In the genomic region with DNA sequence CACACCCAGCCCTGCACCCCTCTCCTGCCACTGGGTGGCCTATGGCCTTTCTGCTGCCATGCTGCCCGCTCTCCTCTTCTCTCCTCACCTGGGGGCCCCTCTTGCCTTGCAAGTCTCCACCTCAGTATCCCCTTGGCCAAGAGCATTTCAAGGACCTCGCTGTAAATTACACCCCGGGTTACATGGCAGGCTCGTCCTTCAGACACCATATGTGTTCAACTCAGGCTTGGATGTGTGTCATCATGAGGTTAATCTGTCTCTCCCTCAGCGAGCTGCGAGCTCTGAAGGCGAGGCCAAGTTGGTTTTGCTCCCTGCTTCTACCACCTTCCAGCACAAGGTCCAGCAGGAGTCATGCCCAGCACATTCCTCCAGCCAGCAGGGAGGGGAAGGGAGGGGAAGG, we compare ENCODE assay signal across 13 cellular contexts.
DNase-seq lines count a peak whose midpoint lies in the region; ATAC-seq, FAIRE-seq and TF ChIP-seq lines count a peak whose summit lies in the region.
"Had no signal": no experiment of that assay in that cellular context is flagged by ENCODE, and none has a peak within 500 bp of the region (broad histone marks: within the 10 kb centered on the region; RNA-seq: fewer than 3 reads in every experiment).

No MANE protein-coding gene starts in this region.

- ATAC-seq in GM12878: peak; percentile 13
- ATAC-seq in stimulated activated memory B cell treated with anti-CD40 and anti-IgM and Interleukin-4, amounts not matched to agents 10 μg/mL and 1 μg/mL and 100 μg/mL, for 72 hours: no peak
- ATAC-seq in GM19324 (IDR thresholded peaks at IDR 0.05; ENCODE audit: low FRiP score, unreplicated experiment): no peak
- ATAC-seq: PC-3 had no signal

- RAD21 ChIA-PET in GM12878 (lab: Charles Lee; ENCODE audit: unreplicated experiment): interaction anchor here (1.4 to 3.4 kb wide), 8 partner anchors 10 to 156 kb away, joined by 6 to 38 read pairs (median 14); no protein-coding TSS in a partner anchor

- peaks cover 14% of the 10 kb centered on the region; the same call in 2 of the 3 replicates for H3K9me3 ChIP-seq in GM12878 (replicated peaks; ENCODE audit: control insufficient read depth, insufficient read depth, low read length)

- H3K27ac Mint-ChIP-seq in activated T-cell treated with anti-CD3 and anti-CD28 coated beads, Interleukin-2, amount 50 U/mL, for 24 hours: peak overlapping the region; percentile 89
- peak overlapping the region in 2 of 3 donors; percentile 94 to 95 for H3K27ac Mint-ChIP-seq in IgD-negative memory B cell
- peak overlapping the region; percentile 86 for H3K27ac Mint-ChIP-seq in stimulated activated memory B cell treated with anti-CD40 and anti-IgM and Interleukin-4, amounts not matched to agents 10 μg/mL and 1 μg/mL and 100 μg/mL, for 72 hours

- H3K9me3 Mint-ChIP-seq in activated T-cell treated with anti-CD3 and anti-CD28 coated beads, Interleukin-2, amount 50 U/mL, for 24 hours: no peaks in the 10 kb centered on the region
- peaks cover 0 to 8% (median 2%) of the 10 kb centered on the region in 3 donors for H3K9me3 Mint-ChIP-seq in IgD-negative memory B cell
- peaks cover 3% of the 10 kb centered on the region for H3K9me3 Mint-ChIP-seq in stimulated activated memory B cell treated with anti-CD40 and anti-IgM and Interleukin-4, amounts not matched to agents 10 μg/mL and 1 μg/mL and 100 μg/mL, for 72 hours

- peaks cover 77% of the 10 kb centered on the region for H3K4me1 Mint-ChIP-seq in activated T-cell treated with anti-CD3 and anti-CD28 coated beads, Interleukin-2, amount 50 U/mL, for 24 hours (ENCODE audit: low read depth)
- H3K4me1 Mint-ChIP-seq in IgD-negative memory B cell: peaks cover 49 to 62% (median 59%) of the 10 kb centered on the region in 3 donors
- H3K4me1 Mint-ChIP-seq in stimulated activated memory B cell treated with anti-CD40 and anti-IgM and Interleukin-4, amounts not matched to agents 10 μg/mL and 1 μg/mL and 100 μg/mL, for 72 hours: peaks cover 72% of the 10 kb centered on the region

- no peaks in the 10 kb centered on the region for H4K20me1 ChIP-seq in GM12878 (ENCODE audit: control insufficient read depth, insufficient read depth)

- in situ Hi-C loops in GM12878 (cut with MboI): no loop called here

- H3K79me2 ChIP-seq in GM12878 (ENCODE audit: control insufficient read depth, insufficient read depth, low read length): peaks cover 4% of the 10 kb centered on the region

- H3K9ac ChIP-seq in GM12878 (ENCODE audit: control insufficient read depth, insufficient read depth, low read length): peak overlapping the region; percentile 72

- no peaks in the 10 kb centered on the region for H3K27me3 ChIP-seq in GM12878 (replicated peaks in 1 of 2; ENCODE audit: control insufficient read depth in 2 of 2, insufficient read depth in 2 of 2, low read length in 1 of 2)

- H2AFZ ChIP-seq in GM12878 (ENCODE audit: control insufficient read depth, low read depth, low read length): no peak overlapping the region

- no TSS peak for BruUV-seq in GM12878 (replicated peaks; lab: Mats Ljungman, UMichigan)

- H3K36me3 ChIP-seq in GM12878 (ENCODE audit: control insufficient read depth in 2 of 2, insufficient read depth in 2 of 2, low read length in 1 of 2): no peaks in the 10 kb centered on the region

- no peak for FAIRE-seq in GM12878 (lab: Jason Lieb, UNC)

- no peak for TF ChIP-seq CTCF in GM12878 (IDR thresholded peaks at IDR 0.05 in 2 of 3, conservative IDR thresholded peaks at IDR 0.05 in 1 of 3; ENCODE audit: control insufficient read depth in 2 of 3, extremely low read depth in 1 of 3, insufficient read depth in 1 of 3, low read depth in 3 of 3, low read length in 3 of 3)

- TF ChIP-seq EP300 in GM12878 (IDR thresholded peaks at IDR 0.05; ENCODE audit: borderline replicate concordance in 1 of 2, control insufficient read depth in 1 of 2, low read depth in 2 of 2, low read length in 2 of 2): no peak

- SMC1A ChIA-PET in GM12878 (lab: Charles Lee; ENCODE audit: uncharacterized antibody, unreplicated experiment): interaction anchor here (1.2 to 9.9 kb wide), 7 partner anchors 9 to 156 kb away, joined by 3 to 111 read pairs (median 11); no protein-coding TSS in a partner anchor

- H3K27ac ChIP-seq in GM12878 (ENCODE audit: control insufficient read depth, insufficient read depth): peak overlapping the region; percentile 100
- H3K27ac ChIP-seq: HL-60 had no signal

- WGBS in GM12878 (ENCODE audit: insufficient coverage, insufficient replicate concordance, low lambda C conversion rate, missing lambda C conversion rate): 89% methylated on average over 7 of the region's 7 CpGs

- peak; percentile 42 for DNase-seq in activated T-cell treated with anti-CD3 and anti-CD28 coated beads, Interleukin-2, amount 50 U/mL, for 24 hours
- DNase-seq in activated T-cell treated with anti-CD3 and anti-CD28 coated beads, Interleukin-2, amount 50 U/mL, for 48 hours: no peak
- no peak for DNase-seq in GM12878 (ENCODE audit: low read depth, low spot score)
- no peak for DNase-seq in effector CD4-positive, alpha-beta T cell
- DNase-seq in SIG-M5 treated with dmso at 0.1 percent for 504 hours (lab: John Stamatoyannopoulos, UW; ENCODE audit: unreplicated experiment): no peak
- DNase-seq: foreskin fibroblast, NCI-H1417 treated with DMSO at 0.1 percent for 48 hours, NCI-H446 treated with DMSO at 0.1 percent for 48 hours, PC-3 had no signal

- H3K27me3 Mint-ChIP-seq in activated T-cell treated with anti-CD3 and anti-CD28 coated beads, Interleukin-2, amount 50 U/mL, for 24 hours: no peaks in the 10 kb centered on the region
- H3K27me3 Mint-ChIP-seq in IgD-negative memory B cell: no peaks in the 10 kb centered on the region
- H3K27me3 Mint-ChIP-seq in stimulated activated memory B cell treated with anti-CD40 and anti-IgM and Interleukin-4, amounts not matched to agents 10 μg/mL and 1 μg/mL and 100 μg/mL, for 72 hours: no peaks in the 10 kb centered on the region

- H3K4me3 ChIP-seq in GM12878: no peak overlapping the region

- POLR2A ChIA-PET in GM12878 (lab: Charles Lee): interaction anchor here (1.2 to 2.1 kb wide), 4 partner anchors 9 to 70 kb away, joined by 4 to 8 read pairs (median 6); no protein-coding TSS in a partner anchor

- H3K4me2 ChIP-seq in GM12878 (ENCODE audit: control insufficient read depth, insufficient read depth): peak overlapping the region; percentile 69; the same call in 1 of the 2 replicates

- H3K36me3 Mint-ChIP-seq in activated T-cell treated with anti-CD3 and anti-CD28 coated beads, Interleukin-2, amount 50 U/mL, for 24 hours (ENCODE audit: low read depth): no peaks in the 10 kb centered on the region
- peaks cover 3% of the 10 kb centered on the region for H3K36me3 Mint-ChIP-seq in IgD-negative memory B cell
- no peaks in the 10 kb centered on the region for H3K36me3 Mint-ChIP-seq in stimulated activated memory B cell treated with anti-CD40 and anti-IgM and Interleukin-4, amounts not matched to agents 10 μg/mL and 1 μg/mL and 100 μg/mL, for 72 hours

- CTCF ChIA-PET in GM12878 (lab: Yijun Ruan, JAX): interaction anchor here (1.5 to 3.8 kb wide), 4 partner anchors 9 to 157 kb away, joined by 4 to 54 read pairs (median 22); no protein-coding TSS in a partner anchor

- H3K4me3 Mint-ChIP-seq in activated T-cell treated with anti-CD3 and anti-CD28 coated beads, Interleukin-2, amount 50 U/mL, for 24 hours: no peak overlapping the region
- peak overlapping the region in 3 of 4 donors; percentile 44 to 88 (median 68) for H3K4me3 Mint-ChIP-seq in IgD-negative memory B cell
- no peak overlapping the region for H3K4me3 Mint-ChIP-seq in stimulated activated memory B cell treated with anti-CD40 and anti-IgM and Interleukin-4, amounts not matched to agents 10 μg/mL and 1 μg/mL and 100 μg/mL, for 72 hours

- TF ChIP-seq RAD21 in GM12878 (IDR thresholded peaks at IDR 0.05; ENCODE audit: insufficient read depth, low read depth, low read length): no peak

- peaks cover 62% of the 10 kb centered on the region for H3K4me1 ChIP-seq in GM12878 (ENCODE audit: control insufficient read depth, insufficient read depth, low read length)

- intact Hi-C loops in GM12878 (cut with micrococcal nuclease; ENCODE audit: unreplicated experiment): loop anchor here (10.0 kb wide), 1 partner anchor 852 kb away; the partner anchor contains the start of gene STK24

- TF ChIP-seq POLR2A in GM12878 (IDR thresholded peaks at IDR 0.05; ENCODE audit: low read depth, low read length): no peak

TF ChIP-seq in GM12878, 131 proteins besides CTCF, POLR2A, EP300 and RAD21 (continues in another document):
- no peak for TF ChIP-seq RELA (IDR thresholded peaks at IDR 0.05; ENCODE audit: borderline replicate concordance, partially characterized antibody)
- no peak for TF ChIP-seq BCL3 (IDR thresholded peaks at IDR 0.05; ENCODE audit: borderline replicate concordance, insufficient read depth, low read depth, low read length, poor library complexity, severe bottlenecking)
- 0 out of 2 replicates have a peak, but pooled peaks have one; percentile 3 for TF ChIP-seq ZNF207 (IDR thresholded peaks at IDR 0.05; ENCODE audit: borderline replicate concordance)
- no peak for TF ChIP-seq YY1 (IDR thresholded peaks at IDR 0.05; ENCODE audit: low read depth, low read length)
- no peak for TF ChIP-seq JUNB (IDR thresholded peaks at IDR 0.05)

Comparison
In these comparisons a context has a peak if more than half of its experiments do, and no peak if none do; other contexts are left out.
1. H3K4me3 Mint-ChIP-seq: peak in IgD-negative memory B cell (3 of 4); none in activated T-cell treated with anti-CD3 and anti-CD28 coated beads, Interleukin-2, amount 50 U/mL, for 24 hours (single experiment) and stimulated activated memory B cell treated with anti-CD40 and anti-IgM and Interleukin-4, amounts not matched to agents 10 μg/mL and 1 μg/mL and 100 μg/mL, for 72 hours (single experiment).
2. Peak in every context shown above with its lines, with median percentiles within 50 percentile points of each other: H3K27ac Mint-ChIP-seq.